In genomic region chr11:611001-611996, GRCh38 we compare ENCODE assay signal across 17 cellular contexts. TPM values are rescaled to one million over a fixed set of nuclear protein-coding genes. Genes with fewer than 3 reads are reported as not detected.
A peak's percentile ranks its signal among the peaks of the same experiment; 100 is the strongest.
DNase-seq lines count a peak whose midpoint lies in the region; ATAC-seq and TF ChIP-seq lines count a peak whose summit lies in the region.
"Had no signal": no experiment of that assay in that cellular context is flagged by ENCODE, and none has a peak within 500 bp of the region (broad histone marks: within the 10 kb centered on the region; RNA-seq: fewer than 3 reads in every experiment).

No MANE protein-coding gene starts in this region.

- no peak overlapping the region for H3K27ac ChIP-seq in PC-9
- H3K27ac ChIP-seq: brain microvascular endothelial cell, parathyroid adenoma had no signal

- TF ChIP-seq CTCF in PC-9 (conservative IDR thresholded peaks at IDR 0.05) = no peak

- no peaks in the 10 kb centered on the region for H3K36me3 ChIP-seq in PC-9 (ENCODE audit: low read depth)

- H3K9me3 Mint-ChIP-seq in activated naive CD4-positive, alpha-beta T cell treated with anti-CD3 and anti-CD28 coated beads, Interleukin-2, amount 10 ng/mL, durations not matched to agents 7 days and 5 days = no peaks in the 10 kb centered on the region
- H3K9me3 Mint-ChIP-seq in IgD-negative memory B cell (no peaks in the 10 kb centered on the region), immature natural killer cell (no peaks in the 10 kb centered on the region)
- H3K9me3 Mint-ChIP-seq in stimulated activated naive B cell treated with anti-CD40 and anti-IgM and Interleukin-4, amounts not matched to agents 10 μg/mL and 1 μg/mL and 100 μg/mL, for 72 hours = no peaks in the 10 kb centered on the region

- H3K27me3 Mint-ChIP-seq in activated naive CD4-positive, alpha-beta T cell treated with anti-CD3 and anti-CD28 coated beads, Interleukin-2, amount 10 ng/mL, durations not matched to agents 7 days and 5 days = peaks cover 7% of the 10 kb centered on the region
- H3K27me3 Mint-ChIP-seq in IgD-negative memory B cell (no peaks in the 10 kb centered on the region), immature natural killer cell (ENCODE audit: low read depth in 3 of 3) (peaks cover 9 to 12% (median 9%) of the 10 kb centered on the region in 3 donors)
- no peaks in the 10 kb centered on the region for H3K27me3 Mint-ChIP-seq in stimulated activated naive B cell treated with anti-CD40 and anti-IgM and Interleukin-4, amounts not matched to agents 10 μg/mL and 1 μg/mL and 100 μg/mL, for 72 hours

- H2AFZ ChIP-seq in PC-9 = no peak overlapping the region
- H2AFZ ChIP-seq: parathyroid adenoma had no signal

- H4K20me1 ChIP-seq in PC-9 (ENCODE audit: insufficient read depth) = peaks cover 7% of the 10 kb centered on the region

- CTCF ChIA-PET in activated naive CD4-positive, alpha-beta T cell treated with anti-CD3 and anti-CD28 coated beads, Interleukin-2, amount 10 ng/mL, durations not matched to agents 7 days and 5 days (lab: Charles Lee) = interaction anchor here (1.5 kb wide), 1 partner anchor 56 kb away, joined by 11 read pairs; no protein-coding TSS in a partner anchor
- CTCF ChIA-PET in PC-9 (lab: Charles Lee) = no interaction called here

- DNase-seq in activated naive CD4-positive, alpha-beta T cell treated with anti-CD3 and anti-CD28 coated beads, Interleukin-2, amount 10 ng/mL, durations not matched to agents 7 days and 5 days = no peak
- no peak for DNase-seq in activated naive CD4-positive, alpha-beta T cell treated with anti-CD3 and anti-CD28 coated beads, Interleukin-2, amount 50 U/mL, for 16 hours
- DNase-seq in immature natural killer cell (no peak), HuH-7 (ENCODE audit: low spot score) (no peak), Right ventricle myocardium superior (no peak), PC-9 (no peak)
- no peak for DNase-seq in stimulated activated naive B cell treated with anti-CD40 and anti-IgM and Interleukin-4, amounts not matched to agents 10 μg/mL and 1 μg/mL and 100 μg/mL, for 72 hours
- DNase-seq: brain microvascular endothelial cell; DMS79 treated with DMSO at 0.1 percent for 48 hours; effector CD8-positive, alpha-beta T cell; NCI-H1930; spleen had no signal

- no peak overlapping the region for H3K4me3 ChIP-seq in PC-9
- H3K4me3 ChIP-seq: spleen had no signal

- intact Hi-C loops in Right ventricle myocardium superior (cut with DNase I) = no loop called here
- intact Hi-C loops in PC-9 (cut with micrococcal nuclease; ENCODE audit: unreplicated experiment) = no loop called here

- ATAC-seq in stimulated activated naive B cell treated with anti-CD40 and anti-IgM and Interleukin-4, amounts not matched to agents 10 μg/mL and 1 μg/mL and 100 μg/mL, for 72 hours (replicated peaks) = no peak
- ATAC-seq in Right ventricle myocardium superior (ENCODE audit: poor library complexity) = no peak
- ATAC-seq: activated CD4-positive, CD25-positive, alpha-beta regulatory T cell treated with anti-CD3 and anti-CD28 coated beads, Interleukin-2, amount 50 U/mL, for 24 hours had no signal

- no peak overlapping the region for H3K4me3 Mint-ChIP-seq in activated naive CD4-positive, alpha-beta T cell treated with anti-CD3 and anti-CD28 coated beads, Interleukin-2, amount 10 ng/mL, durations not matched to agents 7 days and 5 days
- H3K4me3 Mint-ChIP-seq in IgD-negative memory B cell = peak overlapping the region in 1 of 4 donors; percentile 32
- no peak overlapping the region for H3K4me3 Mint-ChIP-seq in immature natural killer cell
- H3K4me3 Mint-ChIP-seq in stimulated activated naive B cell treated with anti-CD40 and anti-IgM and Interleukin-4, amounts not matched to agents 10 μg/mL and 1 μg/mL and 100 μg/mL, for 72 hours = no peak overlapping the region

- H3K4me1 ChIP-seq in PC-9 (replicated peaks; ENCODE audit: insufficient read depth) = no peaks in the 10 kb centered on the region
- H3K4me1 ChIP-seq: parathyroid adenoma had no signal

- no peaks in the 10 kb centered on the region for H3K9me2 ChIP-seq in PC-9 (ENCODE audit: insufficient read depth)

- no peaks in the 10 kb centered on the region for H3K27me3 ChIP-seq in PC-9 (ENCODE audit: insufficient read depth, low read depth)
- H3K27me3 ChIP-seq: brain microvascular endothelial cell, spleen had no signal

- peak overlapping the region; percentile 88 for H3K27ac Mint-ChIP-seq in activated naive CD4-positive, alpha-beta T cell treated with anti-CD3 and anti-CD28 coated beads, Interleukin-2, amount 10 ng/mL, durations not matched to agents 7 days and 5 days
- H3K27ac Mint-ChIP-seq in IgD-negative memory B cell (peak overlapping the region in 2 of 3 donors; percentile 91 to 93), immature natural killer cell (peak overlapping the region in 4 of 6 donors; percentile 60 to 80 (median 62))
- H3K27ac Mint-ChIP-seq in stimulated activated naive B cell treated with anti-CD40 and anti-IgM and Interleukin-4, amounts not matched to agents 10 μg/mL and 1 μg/mL and 100 μg/mL, for 72 hours = peak overlapping the region; percentile 62

- H3K79me2 ChIP-seq in PC-9 (ENCODE audit: low read depth) = no peaks in the 10 kb centered on the region
- H3K79me2 ChIP-seq: parathyroid adenoma had no signal

- H3K9me3 ChIP-seq in PC-9 (ENCODE audit: insufficient read depth, low read depth) = no peaks in the 10 kb centered on the region
- H3K9me3 ChIP-seq: spleen had no signal

- peaks cover 12% of the 10 kb centered on the region for H3F3A ChIP-seq in PC-9 (ENCODE audit: insufficient read depth, low read depth)

- POLR2A ChIA-PET in PC-9 (lab: Charles Lee; ENCODE audit: unreplicated experiment) = no interaction called here

- no TSS peak for BruUV-seq in PC-9 (replicated peaks; lab: Mats Ljungman, UMichigan)

- H3K36me3 Mint-ChIP-seq in activated naive CD4-positive, alpha-beta T cell treated with anti-CD3 and anti-CD28 coated beads, Interleukin-2, amount 10 ng/mL, durations not matched to agents 7 days and 5 days = peaks cover 31% of the 10 kb centered on the region
- H3K36me3 Mint-ChIP-seq in IgD-negative memory B cell (peaks cover 5% of the 10 kb centered on the region), immature natural killer cell (peaks cover 0 to 15% (median 7%) of the 10 kb centered on the region in 3 donors)
- H3K36me3 Mint-ChIP-seq in stimulated activated naive B cell treated with anti-CD40 and anti-IgM and Interleukin-4, amounts not matched to agents 10 μg/mL and 1 μg/mL and 100 μg/mL, for 72 hours = peaks cover 31 to 34% of the 10 kb centered on the region in 2 donors

- H3K4me1 Mint-ChIP-seq in activated naive CD4-positive, alpha-beta T cell treated with anti-CD3 and anti-CD28 coated beads, Interleukin-2, amount 10 ng/mL, durations not matched to agents 7 days and 5 days = peaks cover 21% of the 10 kb centered on the region
- peaks cover 3 to 10% (median 4%) of the 10 kb centered on the region in 3 donors for H3K4me1 Mint-ChIP-seq in IgD-negative memory B cell
- peaks cover 11 to 13% of the 10 kb centered on the region in 2 donors for H3K4me1 Mint-ChIP-seq in immature natural killer cell
- H3K4me1 Mint-ChIP-seq in stimulated activated naive B cell treated with anti-CD40 and anti-IgM and Interleukin-4, amounts not matched to agents 10 μg/mL and 1 μg/mL and 100 μg/mL, for 72 hours = peaks cover 10 to 32% of the 10 kb centered on the region in 2 donors

- no peak overlapping the region for H3K4me2 ChIP-seq in PC-9

RNA-seq across cellular contexts. Expression of gene IRF7, which starts 4.5 kb away (rescaled TPM):
- polyA plus RNA-seq in IgD-negative memory B cell = 103 TPM
- 10 to 100 TPM; 36.4 to 62.4 (median 53.9) TPM for polyA plus RNA-seq in immature natural killer cell
- total RNA-seq in Right ventricle myocardium superior = 7.5 TPM
- total RNA-seq in PC-9 (2021) = 10.7 and 13.1 TPM in 2 replicates
- total RNA-seq: M059J had no signal

RNA-seq across cellular contexts. Expression of gene CDHR5, which starts 13.5 kb away (rescaled TPM):
- polyA plus RNA-seq in IgD-negative memory B cell (not detected), immature natural killer cell (not detected)
- total RNA-seq in Right ventricle myocardium superior (not detected), PC-9 (2021) (not detected in 2 replicates)
- total RNA-seq: fibroblast of villous mesenchyme, M059J, spleen had no signal

RNA-seq across cellular contexts. Expression of gene SCT, which starts 15.7 kb away (rescaled TPM):
- polyA plus RNA-seq in IgD-negative memory B cell = not detected
- polyA plus RNA-seq in immature natural killer cell = not detected
- not detected for total RNA-seq in Right ventricle myocardium superior
- total RNA-seq in PC-9 (2021) = not detected in 2 replicates
- total RNA-seq: fibroblast of villous mesenchyme, M059J had no signal

RNA-seq across cellular contexts. Expression of gene DRD4, which starts 25.8 kb away (rescaled TPM):
- polyA plus RNA-seq in IgD-negative memory B cell (not detected), immature natural killer cell (not detected)
- total RNA-seq in Right ventricle myocardium superior (not detected), PC-9 (2021) (0.35 and 1.4 TPM in 2 replicates)
- total RNA-seq: fibroblast of villous mesenchyme, M059J had no signal

RNA-seq across cellular contexts. Expression of gene PHRF1, which starts 35.0 kb away (rescaled TPM):
- polyA plus RNA-seq in IgD-negative memory B cell (15.4 TPM), immature natural killer cell (10 to 100 TPM in 1 of 3 donors, 1 to 10 TPM in 2; 4.0 to 17.5 (median 5.4) TPM)
- total RNA-seq in Right ventricle myocardium superior (16.5 TPM), PC-9 (2021) (21.7 and 24.5 TPM in 2 replicates)
